ENCODE assay signal across 21 cellular contexts in genomic region chr1:176983786-176984185, GRCh38.
DNase-seq lines count a peak whose midpoint lies in the region; ATAC-seq and TF ChIP-seq lines count a peak whose summit lies in the region.
"Had no signal": no experiment of that assay in that cellular context is flagged by ENCODE, and none has a peak within 500 bp of the region (broad histone marks: within the 10 kb centered on the region; RNA-seq: fewer than 3 reads in every experiment).

No MANE protein-coding gene starts in this region.

- H3K4me2 ChIP-seq in neural progenitor cell: peak overlapping the region; percentile 22
- H3K4me2 ChIP-seq: BLaER1, GM23338 had no signal

- no peak for TF ChIP-seq CTCF in WTC11 (IDR thresholded peaks at IDR 0.05)
- TF ChIP-seq CTCF in neural progenitor cell (IDR thresholded peaks at IDR 0.05): no peak

- no peak overlapping the region for H2AFZ ChIP-seq in neural progenitor cell (replicated peaks)
- H2AFZ ChIP-seq: GM23338 had no signal

- no peak overlapping the region for H3K4me3 ChIP-seq in neural progenitor cell
- H3K4me3 ChIP-seq: BLaER1, GM23338 had no signal

- CTCF ChIA-PET in WTC11 (lab: Charles Lee): no interaction called here

- no peak overlapping the region for H3K4me3 Mint-ChIP-seq in WTC11
- no peak overlapping the region for H3K4me3 Mint-ChIP-seq in neural progenitor cell
- no peak overlapping the region for H3K4me3 Mint-ChIP-seq in immature natural killer cell
- H3K4me3 Mint-ChIP-seq: B cell; CD4-positive, CD25-positive, alpha-beta regulatory T cell; CD8-positive, alpha-beta T cell; GM23338; H9 had no signal

- no peak for ATAC-seq in WTC11
- ATAC-seq: CD8-positive, alpha-beta T cell; GM23338; HCT116 had no signal

- no peaks in the 10 kb centered on the region for H3K9me3 ChIP-seq in neural progenitor cell (ENCODE audit: low read depth)
- H3K9me3 ChIP-seq: BLaER1, Caco-2 had no signal

- H3K9me3 Mint-ChIP-seq in WTC11: no peaks in the 10 kb centered on the region
- no peaks in the 10 kb centered on the region for H3K9me3 Mint-ChIP-seq in neural progenitor cell
- H3K9me3 Mint-ChIP-seq in immature natural killer cell: peaks cover 0 to 5% (median 0%) of the 10 kb centered on the region in 6 donors
- H3K9me3 Mint-ChIP-seq: CD4-positive, CD25-positive, alpha-beta regulatory T cell; CD8-positive, alpha-beta T cell; GM23338; H9 had no signal

- DNase-seq in NCI-H524 (lab: John Stamatoyannopoulos, UW) (peak; percentile 19 to 66), NCI-H524 treated with DMSO at 0.1 percent for 48 hours (lab: John Stamatoyannopoulos, UW) (no peak), NCI-H82 treated with DMSO at 0.1 percent for 48 hours (lab: John Stamatoyannopoulos, UW; ENCODE audit: unreplicated experiment) (peak; percentile 51), WTC11 (ENCODE audit: low spot score) (no peak), neural progenitor cell (ENCODE audit: low spot score) (peak; percentile 43), immature natural killer cell (no peak), NCI-H2107 (lab: John Stamatoyannopoulos, UW) (no peak), NCI-H226 (no peak)
- DNase-seq: Caco-2; CD4-positive, CD25-positive, alpha-beta regulatory T cell; CD8-positive, alpha-beta T cell; DMS53; DMS79 treated with DMSO at 0.1 percent for 48 hours; GF-D8; H9 had no signal

- H3K9ac ChIP-seq in neural progenitor cell: no peak overlapping the region
- H3K9ac ChIP-seq: BLaER1 had no signal

- peaks cover 9% of the 10 kb centered on the region for H3F3A ChIP-seq in neural progenitor cell (ENCODE audit: low read depth)

- H3K4me1 Mint-ChIP-seq in WTC11: no peaks in the 10 kb centered on the region
- H3K4me1 Mint-ChIP-seq in neural progenitor cell: peaks cover under 1% of the 10 kb centered on the region
- H3K4me1 Mint-ChIP-seq in immature natural killer cell: no peaks in the 10 kb centered on the region
- H3K4me1 Mint-ChIP-seq: B cell; CD4-positive, CD25-positive, alpha-beta regulatory T cell; GM23338; H9 had no signal

- H4K20me1 ChIP-seq in neural progenitor cell (ENCODE audit: low read depth): peaks cover 9% of the 10 kb centered on the region
- H4K20me1 ChIP-seq: BLaER1 had no signal

- H3K36me3 ChIP-seq in neural progenitor cell: no peaks in the 10 kb centered on the region
- H3K36me3 ChIP-seq: BLaER1 had no signal

- POLR2A ChIA-PET in WTC11 (lab: Charles Lee): no interaction called here

- no peaks in the 10 kb centered on the region for H3K27me3 ChIP-seq in neural progenitor cell
- H3K27me3 ChIP-seq: BLaER1 had no signal

- peaks cover 9% of the 10 kb centered on the region for H3K4me1 ChIP-seq in neural progenitor cell
- H3K4me1 ChIP-seq: BLaER1, Caco-2 had no signal

- no peaks in the 10 kb centered on the region for H3K27me3 Mint-ChIP-seq in WTC11 (ENCODE audit: low read depth)
- H3K27me3 Mint-ChIP-seq in neural progenitor cell (ENCODE audit: insufficient read depth, low read depth): peaks cover 9% of the 10 kb centered on the region
- peaks cover 0 to 2% (median 0%) of the 10 kb centered on the region in 3 donors for H3K27me3 Mint-ChIP-seq in immature natural killer cell (ENCODE audit: low read depth in 3 of 3)
- H3K27me3 Mint-ChIP-seq: CD4-positive, CD25-positive, alpha-beta regulatory T cell had no signal

- no peaks in the 10 kb centered on the region for H3K79me2 ChIP-seq in neural progenitor cell (ENCODE audit: low read depth)

- H3K27ac ChIP-seq in neural progenitor cell: no peak overlapping the region
- H3K27ac ChIP-seq: 22Rv1, BLaER1, C4-2B had no signal

- H3K27ac Mint-ChIP-seq in WTC11 (no peak overlapping the region), neural progenitor cell (no peak overlapping the region), immature natural killer cell (no peak overlapping the region)
- H3K27ac Mint-ChIP-seq: B cell; CD4-positive, CD25-positive, alpha-beta regulatory T cell; CD8-positive, alpha-beta T cell; GM23338; H9 had no signal

- H3K36me3 Mint-ChIP-seq in WTC11 (no peaks in the 10 kb centered on the region), neural progenitor cell (no peaks in the 10 kb centered on the region), immature natural killer cell (no peaks in the 10 kb centered on the region)
- H3K36me3 Mint-ChIP-seq: CD4-positive, CD25-positive, alpha-beta regulatory T cell; CD8-positive, alpha-beta T cell had no signal

TF ChIP-seq in WTC11, 78 proteins besides CTCF, POLR2A, EP300 and RAD21:
- TF ChIP-seq ZNF219 (CRISPR knock-in tag; IDR thresholded peaks at IDR 0.05; ENCODE audit: borderline replicate concordance) (no peak), NFYB (CRISPR knock-in tag; conservative IDR thresholded peaks at IDR 0.05; ENCODE audit: low read depth) (no peak), GRHL2 (CRISPR knock-in tag; IDR thresholded peaks at IDR 0.05; ENCODE audit: insufficient replicate concordance, severe bottlenecking) (no peak), ZNF416 (CRISPR knock-in tag; IDR thresholded peaks at IDR 0.05) (no peak), CBFB (CRISPR knock-in tag; IDR thresholded peaks at IDR 0.05; ENCODE audit: low read depth) (no peak), HMGA2 (CRISPR knock-in tag; IDR thresholded peaks at IDR 0.05) (0 out of 2 replicates have a peak, but pooled peaks have one; percentile 12)
- TF ChIP-seq, protein P1, sequence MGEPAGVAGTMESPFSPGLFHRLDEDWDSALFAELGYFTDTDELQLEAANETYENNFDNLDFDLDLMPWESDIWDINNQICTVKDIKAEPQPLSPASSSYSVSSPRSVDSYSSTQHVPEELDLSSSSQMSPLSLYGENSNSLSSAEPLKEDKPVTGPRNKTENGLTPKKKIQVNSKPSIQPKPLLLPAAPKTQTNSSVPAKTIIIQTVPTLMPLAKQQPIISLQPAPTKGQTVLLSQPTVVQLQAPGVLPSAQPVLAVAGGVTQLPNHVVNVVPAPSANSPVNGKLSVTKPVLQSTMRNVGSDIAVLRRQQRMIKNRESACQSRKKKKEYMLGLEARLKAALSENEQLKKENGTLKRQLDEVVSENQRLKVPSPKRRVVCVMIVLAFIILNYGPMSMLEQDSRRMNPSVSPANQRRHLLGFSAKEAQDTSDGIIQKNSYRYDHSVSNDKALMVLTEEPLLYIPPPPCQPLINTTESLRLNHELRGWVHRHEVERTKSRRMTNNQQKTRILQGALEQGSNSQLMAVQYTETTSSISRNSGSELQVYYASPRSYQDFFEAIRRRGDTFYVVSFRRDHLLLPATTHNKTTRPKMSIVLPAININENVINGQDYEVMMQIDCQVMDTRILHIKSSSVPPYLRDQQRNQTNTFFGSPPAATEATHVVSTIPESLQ (CRISPR knock-in tag; IDR thresholded peaks at IDR 0.05): no peak

Comparison
In these comparisons a context has a peak if more than half of its experiments do, and no peak if none do; other contexts are left out.
1. DNase-seq: peak in NCI-H524 (2 of 2), NCI-H82 treated with DMSO at 0.1 percent for 48 hours (single experiment) and neural progenitor cell (single experiment); none in NCI-H524 treated with DMSO at 0.1 percent for 48 hours (single experiment), WTC11 (single experiment), immature natural killer cell (0 of 3), NCI-H2107 (single experiment) and NCI-H226 (single experiment).